In the genomic region with DNA sequence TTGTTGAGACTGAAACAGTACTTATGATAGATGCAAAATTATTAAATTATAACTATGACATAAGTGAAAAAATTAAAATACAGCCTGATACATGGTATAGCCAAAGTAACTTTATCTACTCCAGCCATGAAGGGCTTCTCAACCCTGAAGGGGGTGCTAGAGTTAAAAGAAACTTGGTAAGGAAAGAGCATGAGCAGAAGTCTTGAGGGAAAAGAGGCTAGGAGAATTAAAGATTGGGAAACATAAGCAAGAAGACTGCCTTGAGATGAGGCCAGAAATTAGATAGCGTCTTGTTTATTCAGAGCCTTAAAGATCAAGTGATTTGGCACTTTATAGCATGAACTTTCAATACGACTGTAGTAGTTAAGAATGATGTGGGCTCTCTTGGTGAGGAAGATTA, we compare ENCODE assay signal across 18 cellular contexts.
DNase-seq lines count a peak whose midpoint lies in the region; ATAC-seq and TF ChIP-seq lines count a peak whose summit lies in the region.
"Had no signal": no experiment of that assay in that cellular context is flagged by ENCODE, and none has a peak within 500 bp of the region (broad histone marks: within the 10 kb centered on the region; RNA-seq: fewer than 3 reads in every experiment).

No MANE protein-coding gene starts in this region.

- DNase-seq in DMS53 (lab: John Stamatoyannopoulos, UW) = peak; percentile 21
- no peak for DNase-seq in DMS53 treated with DMSO at 0.1 percent for 48 hours (lab: John Stamatoyannopoulos, UW; ENCODE audit: unreplicated experiment)
- peak; percentile 16 for DNase-seq in NB4 (ENCODE audit: low read depth)
- DNase-seq in endodermal cell = peak; percentile 46
- DNase-seq in neuronal stem cell (ENCODE audit: low spot score) = no peak
- DNase-seq in activated CD4-positive, alpha-beta T cell treated with anti-CD3 and anti-CD28 coated beads for 4 hours = no peak
- DNase-seq in activated CD8-positive, alpha-beta memory T cell treated with anti-CD3 and anti-CD28 coated beads, Interleukin-2, amount 50 U/mL, for 4 hours = no peak
- DNase-seq: activated CD8-positive, alpha-beta memory T cell treated with anti-CD3 and anti-CD28 coated beads, Interleukin-2, amount 10 ng/mL, durations not matched to agents 7 days and 5 days; activated gamma-delta T cell treated with Interleukin-2 at 50 U/mL for 16 hours; CD4-positive, alpha-beta T cell; heart left ventricle; kidney glomerular epithelial cell; NCI-H2171; thyroid gland; WERI-Rb-1 had no signal

- H2BK15ac ChIP-seq in neuronal stem cell (ENCODE audit: low read length) = no peak overlapping the region

- H2BK12ac ChIP-seq in neuronal stem cell (ENCODE audit: low read length) = no peak overlapping the region

- H3K79me1 ChIP-seq in neuronal stem cell (ENCODE audit: low read depth, low read length) = no peaks in the 10 kb centered on the region

- H3K36me3 ChIP-seq in endodermal cell (ENCODE audit: control insufficient read depth, insufficient read depth, low read length) = no peaks in the 10 kb centered on the region
- no peaks in the 10 kb centered on the region for H3K36me3 ChIP-seq in neuronal stem cell (replicated peaks in 1 of 2; ENCODE audit: control insufficient read depth in 2 of 2, insufficient read depth in 2 of 2, low read length in 2 of 2)
- H3K36me3 ChIP-seq: ascending aorta, heart left ventricle, thyroid gland, WERI-Rb-1 had no signal

- WGBS in endodermal cell (ENCODE audit: insufficient coverage in 1 of 2, insufficient read length in 1 of 2), 2 experiments = 77 to 78% methylated on average over 2 of the region's 2 CpGs
- WGBS in neuronal stem cell (ENCODE audit: extremely low coverage in 2 of 2, insufficient read length in 2 of 2, insufficient replicate concordance in 1 of 2), 2 donors = no CpG with 5 or more reads among the region's 2 CpGs

- no peaks in the 10 kb centered on the region for H3K9me3 Mint-ChIP-seq in endodermal cell

- H3K14ac ChIP-seq in neuronal stem cell (ENCODE audit: low read length) = no peak overlapping the region

- no peak overlapping the region for H3K23ac ChIP-seq in neuronal stem cell (ENCODE audit: low read depth, low read length, poor library complexity)

- H3K9ac ChIP-seq in endodermal cell (ENCODE audit: extremely low read depth, low read length, poor library complexity, severe bottlenecking) (no peak overlapping the region), neuronal stem cell (ENCODE audit: low read depth, low read length, poor library complexity) (no peak overlapping the region)

- no peak for ATAC-seq in GM18520 (IDR thresholded peaks at IDR 0.05; ENCODE audit: unreplicated experiment)
- ATAC-seq: activated CD8-positive, alpha-beta memory T cell treated with anti-CD3 and anti-CD28 coated beads, Interleukin-2, amount 10 ng/mL, durations not matched to agents 7 days and 5 days; esophagus mucosa; heart left ventricle had no signal

- H3K4me1 ChIP-seq in endodermal cell (ENCODE audit: control insufficient read depth, insufficient read depth, low read length) (peaks cover 2% of the 10 kb centered on the region), neuronal stem cell (ENCODE audit: control insufficient read depth in 2 of 2, insufficient read depth in 1 of 2, low read depth in 1 of 2, low read length in 2 of 2) (no peaks in the 10 kb centered on the region)
- H3K4me1 ChIP-seq: ascending aorta, heart left ventricle, thyroid gland had no signal

- H3K9me3 ChIP-seq in endodermal cell (ENCODE audit: control insufficient read depth, low read length) = no peaks in the 10 kb centered on the region
- H3K9me3 ChIP-seq in neuronal stem cell (replicated peaks in 1 of 2; ENCODE audit: control insufficient read depth in 2 of 2, insufficient read depth in 1 of 2, low read depth in 1 of 2, low read length in 2 of 2) = no peaks in the 10 kb centered on the region
- H3K9me3 ChIP-seq: ascending aorta, heart left ventricle, thyroid gland had no signal

- no peak overlapping the region for H2BK5ac ChIP-seq in neuronal stem cell (ENCODE audit: low read length)

- no peaks in the 10 kb centered on the region for H3K36me3 Mint-ChIP-seq in endodermal cell (ENCODE audit: low read depth)
- H3K36me3 Mint-ChIP-seq: activated CD8-positive, alpha-beta memory T cell treated with anti-CD3 and anti-CD28 coated beads, Interleukin-2, amount 10 ng/mL, durations not matched to agents 7 days and 5 days had no signal

- H3K4me3 ChIP-seq in NB4 (ENCODE audit: low read depth, low read length) (no peak overlapping the region), endodermal cell (ENCODE audit: low read length) (no peak overlapping the region), neuronal stem cell (ENCODE audit: low read length in 2 of 2) (no peak overlapping the region)
- H3K4me3 ChIP-seq: ascending aorta, heart left ventricle, thyroid gland had no signal

- H2AK5ac ChIP-seq in neuronal stem cell (ENCODE audit: low read depth, low read length) = no peak overlapping the region

- no peak for TF ChIP-seq CTCF in NB4 (IDR thresholded peaks at IDR 0.05; ENCODE audit: low read depth, low read length)
- peak; percentile 77 for TF ChIP-seq CTCF in endodermal cell (conservative IDR thresholded peaks at IDR 0.05)

- H4K8ac ChIP-seq in neuronal stem cell (ENCODE audit: low read depth, low read length) = no peak overlapping the region

- H3K27me3 ChIP-seq in endodermal cell (ENCODE audit: control insufficient read depth, insufficient read depth, low read length, poor library complexity, severe bottlenecking) = no peaks in the 10 kb centered on the region
- H3K27me3 ChIP-seq in neuronal stem cell (ENCODE audit: control insufficient read depth in 3 of 3, insufficient read depth in 3 of 3, low read depth in 1 of 3, low read length in 3 of 3) = no peaks in the 10 kb centered on the region
- H3K27me3 ChIP-seq: ascending aorta, heart left ventricle, thyroid gland had no signal

- no peak for TF ChIP-seq POLR2A in NB4 (IDR thresholded peaks at IDR 0.05; ENCODE audit: extremely low read depth, insufficient read length)

- no peak overlapping the region for H3K4me2 ChIP-seq in neuronal stem cell (ENCODE audit: insufficient read depth, low read length, poor library complexity, severe bottlenecking)

- H2AFZ ChIP-seq in neuronal stem cell (ENCODE audit: low read length) = peak overlapping the region; percentile 20

- no peak overlapping the region for H3K27ac Mint-ChIP-seq in endodermal cell
- H3K27ac Mint-ChIP-seq: activated CD8-positive, alpha-beta memory T cell treated with anti-CD3 and anti-CD28 coated beads, Interleukin-2, amount 10 ng/mL, durations not matched to agents 7 days and 5 days; CD4-positive, alpha-beta T cell had no signal

- H2BK120ac ChIP-seq in neuronal stem cell (ENCODE audit: low read depth, low read length) = no peak overlapping the region

- H3K27me3 Mint-ChIP-seq in endodermal cell (ENCODE audit: insufficient read depth) = no peaks in the 10 kb centered on the region
- H3K27me3 Mint-ChIP-seq: activated CD8-positive, alpha-beta memory T cell treated with anti-CD3 and anti-CD28 coated beads, Interleukin-2, amount 10 ng/mL, durations not matched to agents 7 days and 5 days; CD4-positive, alpha-beta T cell had no signal

- H3K18ac ChIP-seq in neuronal stem cell (ENCODE audit: low read length) = no peak overlapping the region

- no peak overlapping the region for H3K4me3 Mint-ChIP-seq in endodermal cell
- H3K4me3 Mint-ChIP-seq: activated CD8-positive, alpha-beta memory T cell treated with anti-CD3 and anti-CD28 coated beads, Interleukin-2, amount 10 ng/mL, durations not matched to agents 7 days and 5 days; CD4-positive, alpha-beta T cell had no signal

- no peak overlapping the region for H4K91ac ChIP-seq in neuronal stem cell (ENCODE audit: low read depth, low read length, poor library complexity)

- H3K27ac ChIP-seq in endodermal cell (ENCODE audit: low read depth, low read length) = no peak overlapping the region
- no peak overlapping the region for H3K27ac ChIP-seq in neuronal stem cell (replicated peaks; ENCODE audit: low read length)
- H3K27ac ChIP-seq: ascending aorta, heart left ventricle, thyroid gland, WERI-Rb-1 had no signal

- no peak overlapping the region for H3K4ac ChIP-seq in neuronal stem cell (ENCODE audit: low read length)

- H3K4me1 Mint-ChIP-seq in endodermal cell = peaks cover 2% of the 10 kb centered on the region
- H3K4me1 Mint-ChIP-seq: activated CD8-positive, alpha-beta memory T cell treated with anti-CD3 and anti-CD28 coated beads, Interleukin-2, amount 10 ng/mL, durations not matched to agents 7 days and 5 days had no signal

Comparison
In these comparisons a context has a peak if more than half of its experiments do, and no peak if none do; other contexts are left out.
1. DNase-seq: peak in DMS53 (single experiment), NB4 (single experiment) and endodermal cell (single experiment); none in DMS53 treated with DMSO at 0.1 percent for 48 hours (single experiment), neuronal stem cell (single experiment), activated CD4-positive, alpha-beta T cell treated with anti-CD3 and anti-CD28 coated beads for 4 hours (0 of 2) and activated CD8-positive, alpha-beta memory T cell treated with anti-CD3 and anti-CD28 coated beads, Interleukin-2, amount 50 U/mL, for 4 hours (single experiment).